In genomic region chr10:18528292-18528691, GRCh38 we compare ENCODE assay signal across 29 cellular contexts.
"Had no signal": no experiment of that assay in that cellular context is flagged by ENCODE, and none has a peak within 500 bp of the region (broad histone marks: within the 10 kb centered on the region; RNA-seq: fewer than 3 reads in every experiment).

No MANE protein-coding gene starts in this region.

- H3K36me3 ChIP-seq: breast epithelium, colonic mucosa had no signal

- H3K27me3 ChIP-seq: ascending aorta, breast epithelium, cardiac muscle cell, colonic mucosa, dorsolateral prefrontal cortex, heart left ventricle had no signal

- H3K4me3 ChIP-seq: ascending aorta, breast epithelium, cardiac muscle cell, colonic mucosa, dorsolateral prefrontal cortex, heart left ventricle had no signal

- ATAC-seq: activated CD4-positive, alpha-beta T cell treated with anti-CD3 and anti-CD28 coated beads for 36 hours; activated naive CD4-positive, alpha-beta T cell treated with anti-CD3 and anti-CD28 coated beads, Interleukin-2, amount 50 U/mL, for 72 hours; activated T-cell treated with anti-CD3 and anti-CD28 coated beads, Interleukin-2, amount 50 U/mL, for 72 hours; esophagus mucosa had no signal

- H3K27ac Mint-ChIP-seq: activated CD4-positive, alpha-beta memory T cell treated with anti-CD3 and anti-CD28 coated beads, Interleukin-2, amount 10 ng/mL, durations not matched to agents 7 days and 5 days; activated CD4-positive, alpha-beta T cell treated with anti-CD3 and anti-CD28 coated beads for 36 hours; activated CD4-positive, alpha-beta T cell treated with anti-CD3 and anti-CD28 coated beads, Interleukin-2, amount 10 ng/mL, durations not matched to agents 24 days and 14 days; activated naive CD4-positive, alpha-beta T cell treated with anti-CD3 and anti-CD28 coated beads, Interleukin-2, amount 10 ng/mL, durations not matched to agents 7 days and 5 days; activated naive CD4-positive, alpha-beta T cell treated with anti-CD3 and anti-CD28 coated beads, Interleukin-2, amount 50 U/mL, for 72 hours; activated naive CD8-positive, alpha-beta T cell treated with anti-CD3 and anti-CD28 coated beads, Interleukin-2, amount 10 ng/mL, durations not matched to agents 7 days and 5 days; activated T-cell treated with anti-CD3 and anti-CD28 coated beads, Interleukin-2, amount 50 U/mL, for 24 hours; activated T-cell treated with anti-CD3 and anti-CD28 coated beads, Interleukin-2, amount 50 U/mL, for 72 hours; brain; endodermal cell had no signal

- H3K4me1 ChIP-seq: ascending aorta, breast epithelium, colonic mucosa had no signal

- H3K9me3 ChIP-seq: ascending aorta, breast epithelium, colonic mucosa, heart left ventricle had no signal

- H3K27me3 Mint-ChIP-seq: activated CD4-positive, alpha-beta memory T cell treated with anti-CD3 and anti-CD28 coated beads, Interleukin-2, amount 10 ng/mL, durations not matched to agents 7 days and 5 days; activated CD4-positive, alpha-beta T cell treated with anti-CD3 and anti-CD28 coated beads for 36 hours; activated CD4-positive, alpha-beta T cell treated with anti-CD3 and anti-CD28 coated beads, Interleukin-2, amount 10 ng/mL, durations not matched to agents 24 days and 14 days; activated naive CD4-positive, alpha-beta T cell treated with anti-CD3 and anti-CD28 coated beads, Interleukin-2, amount 10 ng/mL, durations not matched to agents 7 days and 5 days; activated naive CD8-positive, alpha-beta T cell treated with anti-CD3 and anti-CD28 coated beads, Interleukin-2, amount 10 ng/mL, durations not matched to agents 7 days and 5 days; activated T-cell treated with anti-CD3 and anti-CD28 coated beads, Interleukin-2, amount 50 U/mL, for 24 hours; brain had no signal

- H3K27ac ChIP-seq: ascending aorta, breast epithelium, colonic mucosa had no signal

- H3K9me3 Mint-ChIP-seq: activated CD4-positive, alpha-beta memory T cell treated with anti-CD3 and anti-CD28 coated beads, Interleukin-2, amount 10 ng/mL, durations not matched to agents 7 days and 5 days had no signal

- DNase-seq: activated CD4-positive, alpha-beta memory T cell treated with anti-CD3 and anti-CD28 coated beads, Interleukin-2, amount 10 ng/mL, durations not matched to agents 7 days and 5 days; activated CD4-positive, alpha-beta T cell treated with anti-CD3 and anti-CD28 coated beads for 36 hours; activated CD4-positive, alpha-beta T cell treated with anti-CD3 and anti-CD28 coated beads, Interleukin-2, amount 10 ng/mL, durations not matched to agents 24 days and 14 days; activated CD4-positive, CD25-positive, alpha-beta regulatory T cell; activated CD4-positive, CD25-positive, alpha-beta regulatory T cell treated with anti-CD3 and anti-CD28 coated beads, Interleukin-2, amount 50 U/mL, for 72 hours; activated CD8-positive, alpha-beta memory T cell treated with anti-CD3 and anti-CD28 coated beads, Interleukin-2, amount 50 U/mL, for 48 hours; activated gamma-delta T cell; activated naive CD4-positive, alpha-beta T cell; activated naive CD4-positive, alpha-beta T cell treated with anti-CD3 and anti-CD28 coated beads, Interleukin-2, amount 10 ng/mL, durations not matched to agents 7 days and 5 days; activated naive CD8-positive, alpha-beta T cell treated with anti-CD3 and anti-CD28 coated beads, Interleukin-2, amount 10 ng/mL, durations not matched to agents 7 days and 5 days; activated T-cell treated with anti-CD3 and anti-CD28 coated beads for 4 hours; activated T-cell treated with anti-CD3 and anti-CD28 coated beads, Interleukin-2, amount 50 U/mL, for 24 hours; activated T-cell treated with anti-CD3 and anti-CD28 coated beads, Interleukin-2, amount 50 U/mL, for 72 hours; central memory CD4-positive, alpha-beta T cell; cerebellar nuclear complex; colonic mucosa; dorsolateral prefrontal cortex; effector memory CD4-positive, alpha-beta T cell; endodermal cell; foreskin fibroblast; glutamatergic neuron; heart left ventricle; T-helper 2 cell had no signal

- H3K4me3 Mint-ChIP-seq: activated CD4-positive, alpha-beta memory T cell treated with anti-CD3 and anti-CD28 coated beads, Interleukin-2, amount 10 ng/mL, durations not matched to agents 7 days and 5 days; activated CD4-positive, alpha-beta T cell treated with anti-CD3 and anti-CD28 coated beads for 36 hours; activated CD4-positive, alpha-beta T cell treated with anti-CD3 and anti-CD28 coated beads, Interleukin-2, amount 10 ng/mL, durations not matched to agents 24 days and 14 days; activated naive CD4-positive, alpha-beta T cell treated with anti-CD3 and anti-CD28 coated beads, Interleukin-2, amount 10 ng/mL, durations not matched to agents 7 days and 5 days; activated naive CD8-positive, alpha-beta T cell treated with anti-CD3 and anti-CD28 coated beads, Interleukin-2, amount 10 ng/mL, durations not matched to agents 7 days and 5 days; activated T-cell treated with anti-CD3 and anti-CD28 coated beads, Interleukin-2, amount 50 U/mL, for 24 hours; activated T-cell treated with anti-CD3 and anti-CD28 coated beads, Interleukin-2, amount 50 U/mL, for 72 hours; brain; endodermal cell had no signal

- H3K4me1 Mint-ChIP-seq: activated CD4-positive, alpha-beta memory T cell treated with anti-CD3 and anti-CD28 coated beads, Interleukin-2, amount 10 ng/mL, durations not matched to agents 7 days and 5 days; activated CD4-positive, alpha-beta T cell treated with anti-CD3 and anti-CD28 coated beads for 36 hours; activated CD4-positive, alpha-beta T cell treated with anti-CD3 and anti-CD28 coated beads, Interleukin-2, amount 10 ng/mL, durations not matched to agents 24 days and 14 days; activated naive CD4-positive, alpha-beta T cell treated with anti-CD3 and anti-CD28 coated beads, Interleukin-2, amount 10 ng/mL, durations not matched to agents 7 days and 5 days; activated naive CD8-positive, alpha-beta T cell treated with anti-CD3 and anti-CD28 coated beads, Interleukin-2, amount 10 ng/mL, durations not matched to agents 7 days and 5 days; brain had no signal
